Comparison of ENCODE assay signal across 19 cellular contexts in the genomic region with DNA sequence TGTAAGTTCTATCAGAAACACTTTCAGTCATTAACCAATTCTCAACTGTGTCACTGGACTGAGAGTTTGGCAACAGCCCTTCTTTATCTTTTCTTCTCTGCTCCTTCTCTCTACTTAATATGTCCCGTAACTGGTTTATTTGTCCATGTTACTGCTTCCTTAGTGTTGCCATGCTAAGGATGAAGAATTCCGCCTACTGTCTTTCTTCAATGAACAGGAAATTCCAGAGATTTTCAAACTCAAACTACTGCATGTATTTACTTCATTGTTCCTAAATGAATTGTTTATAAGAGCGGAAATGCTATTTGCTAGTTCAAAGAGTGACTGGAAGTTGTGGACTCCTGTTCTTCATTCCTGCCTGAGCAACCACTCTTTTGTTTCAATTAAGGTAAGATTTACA.
DNase-seq lines count a peak whose midpoint lies in the region; ATAC-seq and TF ChIP-seq lines count a peak whose summit lies in the region.
"Had no signal": no experiment of that assay in that cellular context is flagged by ENCODE, and none has a peak within 500 bp of the region (broad histone marks: within the 10 kb centered on the region; RNA-seq: fewer than 3 reads in every experiment).

No MANE protein-coding gene starts in this region.

- no peak overlapping the region for H3K4me3 Mint-ChIP-seq in neural crest cell

- peaks cover 36% of the 10 kb centered on the region for H3K4me1 Mint-ChIP-seq in neural crest cell

- no peaks in the 10 kb centered on the region for H3K36me3 Mint-ChIP-seq in neural crest cell (ENCODE audit: low read depth)

- peak overlapping the region; percentile 53 for H3K27ac Mint-ChIP-seq in neural crest cell (ENCODE audit: unreplicated experiment)

- H3K27me3 Mint-ChIP-seq in neural crest cell (ENCODE audit: low read depth), result no peaks in the 10 kb centered on the region

- in situ Hi-C loops in astrocyte of the spinal cord (cut with HindIII; ENCODE audit: low sequenced_read_pairs), result no loop called here

- no peaks in the 10 kb centered on the region for H3K9me3 Mint-ChIP-seq in neural crest cell

- no peak overlapping the region for H3K4me3 ChIP-seq in astrocyte of the spinal cord (ENCODE audit: low read depth, low read length)
- H3K4me3 ChIP-seq: A549 had no signal

- DNase-seq in GM03348 (ENCODE audit: low spot score) (peak; percentile 29), astrocyte of the spinal cord (ENCODE audit: low read depth, low spot score) (peak; percentile 39), glomerular endothelial cell (ENCODE audit: extremely low read depth, low read depth, low spot score) (peak; percentile 82), neural crest cell (ENCODE audit: low read depth, low spot score) (no peak), NCI-H187 (lab: John Stamatoyannopoulos, UW) (no peak), AG20443 (ENCODE audit: low spot score) (no peak)
- no peak for DNase-seq in activated T-cell treated with anti-CD3 and anti-CD28 coated beads, Interleukin-2, amount 50 U/mL, for 48 hours
- DNase-seq: AML-193, DMS79 treated with DMSO at 0.1 percent for 48 hours, GF-D8, KG1, NCI-H1092, NCI-H187 treated with DMSO at 0.1 percent for 48 hours, NCI-H2171 treated with DMSO at 0.1 percent for 48 hours, NCI-H510A, NCI-H82, SHP77 treated with DMSO at 0.1 percent for 48 hours had no signal

- no peak for TF ChIP-seq CTCF in astrocyte of the spinal cord (IDR thresholded peaks at IDR 0.05; ENCODE audit: low read depth, low read length)
- no peak for TF ChIP-seq CTCF in neural crest cell (conservative IDR thresholded peaks at IDR 0.05)

- ATAC-seq in GM21390 (IDR thresholded peaks at IDR 0.05; ENCODE audit: unreplicated experiment), result no peak
- ATAC-seq: A549 had no signal

Comparison
In these comparisons a context has a peak if more than half of its experiments do, and no peak if none do; other contexts are left out.
1. DNase-seq: peak in GM03348 (single experiment), astrocyte of the spinal cord (single experiment) and glomerular endothelial cell (single experiment); none in neural crest cell (single experiment), NCI-H187 (0 of 2), activated T-cell treated with anti-CD3 and anti-CD28 coated beads, Interleukin-2, amount 50 U/mL, for 48 hours (0 of 2) and AG20443 (single experiment).